Comparison of ENCODE assay signal across 19 cellular contexts in the genomic region with DNA sequence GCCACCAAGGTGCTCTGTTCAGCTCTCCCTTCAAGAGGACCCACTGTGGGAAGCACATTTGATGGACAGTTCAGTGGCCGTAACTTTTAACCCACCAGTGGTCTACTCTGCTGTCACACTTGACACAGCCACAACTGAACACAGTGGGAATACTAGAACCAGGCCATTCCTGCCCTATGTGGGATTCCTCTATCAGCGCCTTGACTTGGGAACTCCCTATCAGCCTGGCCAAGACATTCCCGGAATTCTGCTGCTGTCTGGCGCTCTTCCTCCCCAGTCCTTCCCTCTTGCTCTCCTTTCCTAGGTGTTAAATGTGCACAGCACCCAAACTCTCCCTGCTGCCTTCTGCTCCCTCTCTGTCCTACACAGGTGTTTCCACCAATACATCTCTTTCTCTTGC. TPM values are rescaled to one million over a fixed set of nuclear protein-coding genes. Genes with fewer than 3 reads are reported as not detected.
"Had no signal": no experiment of that assay in that cellular context is flagged by ENCODE, and none has a peak within 500 bp of the region (broad histone marks: within the 10 kb centered on the region; RNA-seq: fewer than 3 reads in every experiment).

No MANE protein-coding gene starts in this region.

- H3K27ac ChIP-seq: body of pancreas, colonic mucosa, esophagus muscularis mucosa, parathyroid adenoma, suprapubic skin, upper lobe of left lung, WERI-Rb-1 had no signal

- H3K9me3 ChIP-seq: adrenal gland, body of pancreas, colonic mucosa, esophagus muscularis mucosa, suprapubic skin, upper lobe of left lung had no signal

- H3K4me1 ChIP-seq: adrenal gland, body of pancreas, colonic mucosa had no signal

- H3K79me2 ChIP-seq: parathyroid adenoma had no signal

- H3K4me2 ChIP-seq: smooth muscle cell had no signal

- H3K9ac ChIP-seq: parathyroid adenoma had no signal

- H3K27me3 ChIP-seq: adrenal gland, body of pancreas, colonic mucosa, esophagus muscularis mucosa, suprapubic skin, upper lobe of left lung had no signal

- H3K4me3 ChIP-seq: adrenal gland, body of pancreas, colonic mucosa, esophagus muscularis mucosa, lung, smooth muscle cell, suprapubic skin, upper lobe of left lung had no signal

- H2AFZ ChIP-seq: parathyroid adenoma had no signal

- H3K36me3 ChIP-seq: adrenal gland, colonic mucosa, esophagus muscularis mucosa, suprapubic skin, upper lobe of left lung, WERI-Rb-1 had no signal

- DNase-seq: activated CD4-positive, alpha-beta memory T cell treated with anti-CD3 and anti-CD28 coated beads for 36 hours; activated effector memory CD4-positive, alpha-beta T cell treated with Interleukin-2 at 50 U/mL for 16 hours; activated T-cell treated with anti-CD3 and anti-CD28 coated beads, Interleukin-2, amount 50 U/mL, for 4 hours; adrenal gland; body of pancreas; central memory CD4-positive, alpha-beta T cell; colonic mucosa; foreskin melanocyte; immature natural killer cell; naive B cell; stimulated activated CD4-positive, alpha-beta T cell treated with anti-CD3 and anti-CD28 coated beads, Interleukin-4, amount 100 ng/mL, for 4 hours; stimulated activated CD8-positive, alpha-beta memory T cell treated with anti-CD3 and anti-CD28 coated beads, Interleukin-4, amount 100 ng/mL, for 48 hours; upper lobe of left lung; WERI-Rb-1 had no signal

- ATAC-seq: activated T-cell treated with anti-CD3 and anti-CD28 coated beads, Interleukin-2, amount 50 U/mL, for 4 hours; body of pancreas had no signal

RNA-seq across cellular contexts. Expression of a gene that starts 23.1 kb away (rescaled TPM):
- polyA plus RNA-seq: immature natural killer cell had no signal
